In genomic region chr19:47631681-47632446, GRCh38 we compare ENCODE assay signal across 17 cellular contexts. TPM values are rescaled to one million over a fixed set of nuclear protein-coding genes. Genes with fewer than 3 reads are reported as not detected.
DNase-seq lines count a peak whose midpoint lies in the region; ATAC-seq and TF ChIP-seq lines count a peak whose summit lies in the region.
"Had no signal": no experiment of that assay in that cellular context is flagged by ENCODE, and none has a peak within 500 bp of the region (broad histone marks: within the 10 kb centered on the region; RNA-seq: fewer than 3 reads in every experiment).

No MANE protein-coding gene starts in this region.

- no peak for TF ChIP-seq EP300 in stomach (IDR thresholded peaks at IDR 0.05)

- H3K9me3 Mint-ChIP-seq in H9: no peaks in the 10 kb centered on the region
- H3K9me3 Mint-ChIP-seq in endodermal cell: no peaks in the 10 kb centered on the region

- no peak overlapping the region for H3K14ac ChIP-seq in H9 (ENCODE audit: insufficient read depth, low read length)

- no peak overlapping the region for H2BK5ac ChIP-seq in H9 (ENCODE audit: insufficient read length, low read length)

- no peak for TF ChIP-seq POLR2A in stomach (IDR thresholded peaks at IDR 0.05)

- H3K36me3 ChIP-seq in endodermal cell (ENCODE audit: control insufficient read depth, insufficient read depth, low read length): peaks cover 17% of the 10 kb centered on the region
- H3K36me3 ChIP-seq in stomach: peaks cover 0 to 4% (median 0%) of the 10 kb centered on the region in 4 donors
- H3K36me3 ChIP-seq: breast epithelium, prostate gland had no signal

- no peak overlapping the region for H4K5ac ChIP-seq in H9 (ENCODE audit: insufficient read length, low read depth, low read length)

- no peak overlapping the region for H2BK12ac ChIP-seq in H9 (ENCODE audit: insufficient read length, low read depth, low read length)

- H4K8ac ChIP-seq in H9 (replicated peaks; ENCODE audit: insufficient read length, low read depth, low read length): no peak overlapping the region

- H3K27me3 ChIP-seq in H9 (ENCODE audit: insufficient read depth, low read length) (no peaks in the 10 kb centered on the region), endodermal cell (ENCODE audit: control insufficient read depth, insufficient read depth, low read length, poor library complexity, severe bottlenecking) (no peaks in the 10 kb centered on the region), stomach (no peaks in the 10 kb centered on the region)
- H3K27me3 ChIP-seq: breast epithelium had no signal

- H3K23me2 ChIP-seq in H9 (ENCODE audit: insufficient read length, low read depth, low read length, poor library complexity, severe bottlenecking): no peaks in the 10 kb centered on the region

- H4K91ac ChIP-seq in H9 (ENCODE audit: insufficient read length, low read depth, low read length): no peak overlapping the region

- H3K23ac ChIP-seq in H9 (ENCODE audit: insufficient read length, low read depth, low read length): no peak overlapping the region

- H3K9ac ChIP-seq in H9 (ENCODE audit: extremely low read depth, insufficient read length, low read length) (no peak overlapping the region), endodermal cell (ENCODE audit: extremely low read depth, low read length, poor library complexity, severe bottlenecking) (no peak overlapping the region)

- no peak overlapping the region for H2BK15ac ChIP-seq in H9 (ENCODE audit: low read depth, low read length)

- H2AK5ac ChIP-seq in H9 (ENCODE audit: insufficient read length, low read length): no peak overlapping the region

- peaks cover 24% of the 10 kb centered on the region; the same call in 1 of the 2 replicates for H3K79me2 ChIP-seq in H9 (ENCODE audit: insufficient read depth, low read length)

- H3K4me3 ChIP-seq in endodermal cell (ENCODE audit: low read length): no peak overlapping the region
- H3K4me3 ChIP-seq in stomach: no peak overlapping the region
- H3K4me3 ChIP-seq: breast epithelium, prostate gland had no signal

- H3K27me3 Mint-ChIP-seq in H9 (ENCODE audit: low read depth) (no peaks in the 10 kb centered on the region), endodermal cell (ENCODE audit: insufficient read depth) (no peaks in the 10 kb centered on the region)
- H3K27me3 Mint-ChIP-seq: activated naive CD8-positive, alpha-beta T cell; naive B cell had no signal

- no peak overlapping the region for H2AFZ ChIP-seq in H9 (ENCODE audit: low read length)

- intact Hi-C loops in stomach (cut with DNase I; ENCODE audit: low total_unique reads): no loop called here

- H3K4ac ChIP-seq in H9 (ENCODE audit: low read depth, low read length): no peak overlapping the region

- H3K27ac Mint-ChIP-seq in H9: peak overlapping the region; percentile 55 to 93 (median 68); a peak in 5 of 7 replicates
- H3K27ac Mint-ChIP-seq in endodermal cell: peak overlapping the region; percentile 74

- peak; percentile 9 for ATAC-seq in left lobe of liver
- ATAC-seq: HCT116, Panc1 had no signal

- peaks cover 6 to 31% (median 21%) of the 10 kb centered on the region in 3 experiments for H3K36me3 Mint-ChIP-seq in H9 (ENCODE audit: insufficient read depth in 1 of 3, low read depth in 3 of 3)
- H3K36me3 Mint-ChIP-seq in endodermal cell (ENCODE audit: low read depth): peaks cover 43% of the 10 kb centered on the region
- H3K36me3 Mint-ChIP-seq: activated naive CD8-positive, alpha-beta T cell; naive B cell had no signal

- H3T11ph ChIP-seq in H9 (ENCODE audit: low read length): no peak overlapping the region

- no CpG with 5 or more reads among the region's 18 CpGs for WGBS in H9 (ENCODE audit: extremely low coverage, insufficient read length, low lambda C conversion rate)
- 95% methylated on average over 16 to 18 of the region's 18 CpGs for WGBS in endodermal cell (ENCODE audit: insufficient coverage in 1 of 2, insufficient read length in 1 of 2), 2 experiments
- WGBS in stomach, 5 donors: 87 to 95% (median 93%) methylated on average over 18 of the region's 18 CpGs

- DNase-seq in H9 (no peak), endodermal cell (no peak), left lobe of liver (ENCODE audit: low spot score) (no peak), stomach (no peak), HPDE6-E6E7 (ENCODE audit: extremely low spot score) (no peak), cerebellum (ENCODE audit: low spot score) (no peak), NCI-H524 treated with DMSO at 0.1 percent for 48 hours (lab: John Stamatoyannopoulos, UW) (no peak)
- no peak for DNase-seq in activated T-cell treated with anti-CD3 and anti-CD28 coated beads, Interleukin-2, amount 50 U/mL, for 1 hour
- DNase-seq: activated CD4-positive, alpha-beta T cell treated with anti-CD3 and anti-CD28 coated beads, Interleukin-2, amount 50 U/mL, for 48 hours; naive B cell; NCI-H1092 treated with DMSO at 0.1 percent for 48 hours; stimulated activated naive CD4-positive, alpha-beta T cell treated with Interleukin-2 at 50 U/mL for 16 hours had no signal

- peaks cover 25 to 31% of the 10 kb centered on the region in 2 experiments for H3K4me1 Mint-ChIP-seq in H9
- peaks cover 14% of the 10 kb centered on the region for H3K4me1 Mint-ChIP-seq in endodermal cell

- TF ChIP-seq CTCF in H9 (conservative IDR thresholded peaks at IDR 0.05) (no peak), endodermal cell (conservative IDR thresholded peaks at IDR 0.05) (no peak), stomach (IDR thresholded peaks at IDR 0.05) (no peak)

- H3K4me3 Mint-ChIP-seq in H9 (no peak overlapping the region; a peak in 1 of 5 replicates), endodermal cell (no peak overlapping the region)
- H3K4me3 Mint-ChIP-seq: activated naive CD8-positive, alpha-beta T cell had no signal

- H3K27ac ChIP-seq in H9 (ENCODE audit: insufficient read length, low read depth, low read length): no peak overlapping the region
- H3K27ac ChIP-seq in endodermal cell (ENCODE audit: low read depth, low read length): no peak overlapping the region
- H3K27ac ChIP-seq in stomach: peak overlapping the region in 4 of 5 donors; percentile 2 to 71 (median 14)
- H3K27ac ChIP-seq: breast epithelium, prostate gland had no signal

- no peaks in the 10 kb centered on the region for H3K9me3 ChIP-seq in H9 (ENCODE audit: control insufficient read depth, low read depth, low read length)
- H3K9me3 ChIP-seq in endodermal cell (ENCODE audit: control insufficient read depth, low read length): no peaks in the 10 kb centered on the region
- H3K9me3 ChIP-seq in stomach: no peaks in the 10 kb centered on the region
- H3K9me3 ChIP-seq: breast epithelium, prostate gland had no signal

- no peak overlapping the region for H3K18ac ChIP-seq in H9 (ENCODE audit: insufficient read length, low read depth, low read length)

- H3K79me1 ChIP-seq in H9 (ENCODE audit: insufficient read depth, low read depth, low read length, poor library complexity, severe bottlenecking): peaks cover 23% of the 10 kb centered on the region

- no peak overlapping the region for H3K4me2 ChIP-seq in H9 (ENCODE audit: insufficient read depth, insufficient read length, low read length)

- no peak overlapping the region for H3K56ac ChIP-seq in H9 (ENCODE audit: insufficient read length, low read depth, low read length)

- no peaks in the 10 kb centered on the region for H4K20me1 ChIP-seq in H9 (ENCODE audit: control insufficient read depth, insufficient read depth, insufficient read length)

- H2BK20ac ChIP-seq in H9 (ENCODE audit: low read depth, low read length, poor library complexity, severe bottlenecking): no peak overlapping the region

- no peak overlapping the region for H2BK120ac ChIP-seq in H9 (ENCODE audit: low read depth, low read length, poor library complexity, severe bottlenecking)

- H3K4me1 ChIP-seq in H9 (ENCODE audit: insufficient read depth, low read length) (0 out of 2 replicates have a peak, but pooled peaks cover 2% of the 10 kb centered on the region), endodermal cell (ENCODE audit: control insufficient read depth, insufficient read depth, low read length) (no peaks in the 10 kb centered on the region), stomach (peaks cover 0 to 40% (median 28%) of the 10 kb centered on the region in 4 donors)
- H3K4me1 ChIP-seq: breast epithelium, prostate gland had no signal

RNA-seq across cellular contexts. Expression of gene BICRA, which starts 22.9 kb away (rescaled TPM):
- total RNA-seq in H9 (2021) (26.8 and 29.3 TPM in 2 replicates), endodermal cell (10 to 100 TPM; 30.0 to 30.1 TPM), left lobe of liver (6.7 TPM), stomach (10 to 100 TPM in 4 of 5 donors, 1 to 10 TPM in 1; 8.3 to 13.4 (median 11.9) TPM), cerebellum (9.1 TPM)
- polyA plus RNA-seq in endodermal cell (2013, experiment 1 of 2): 20.1 TPM
- polyA plus RNA-seq in endodermal cell (2013, experiment 2 of 2): 19.1 TPM
- 1 to 10 TPM; 2.7 to 4.2 (median 2.9) TPM for polyA plus RNA-seq in stomach

RNA-seq across cellular contexts. Expression of gene ZNF541, which starts 58.9 kb away (rescaled TPM):
- total RNA-seq in H9 (2021) (not detected in 2 replicates), endodermal cell (not detected), left lobe of liver (0.08 TPM), stomach (under 1 TPM in 1 of 5 donors, not detected in 4; 0.18 TPM), cerebellum (0.91 TPM)
- polyA plus RNA-seq in endodermal cell (2013, experiment 1 of 2): not detected
- polyA plus RNA-seq in endodermal cell (2013, experiment 2 of 2): not detected
- under 1 TPM in 2 of 3 donors, not detected in 1; 0.08 to 0.19 TPM for polyA plus RNA-seq in stomach

Comparison
In these comparisons a context has a peak if more than half of its experiments do, and no peak if none do; other contexts are left out.
1. H3K27ac ChIP-seq: peak in stomach (4 of 5); none in H9 (single experiment) and endodermal cell (single experiment).